Comparison of ENCODE assay signal across 17 cellular contexts in the genomic region with DNA sequence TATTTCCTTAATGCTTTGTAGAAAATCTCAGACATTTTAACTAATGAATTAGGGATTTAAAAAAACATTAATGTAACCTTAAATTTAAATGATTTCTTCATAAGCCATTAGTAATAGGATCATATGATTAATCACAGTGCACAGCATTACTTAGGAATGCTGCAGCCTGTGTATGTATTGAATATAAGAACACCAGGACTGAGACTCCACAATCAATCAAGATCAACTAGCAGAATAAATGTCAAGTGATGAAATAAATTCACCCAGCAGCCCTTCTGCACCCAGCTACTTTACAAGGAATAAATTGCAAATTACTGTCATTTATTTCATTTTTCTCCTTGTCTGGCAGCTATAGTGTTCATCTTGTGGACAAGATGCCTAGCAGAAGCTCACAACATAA. TPM values are rescaled to one million over a fixed set of nuclear protein-coding genes. Genes with fewer than 3 reads are reported as not detected.
"Had no signal": no experiment of that assay in that cellular context is flagged by ENCODE, and none has a peak within 500 bp of the region (broad histone marks: within the 10 kb centered on the region; RNA-seq: fewer than 3 reads in every experiment).

No MANE protein-coding gene starts in this region.

- H3K27ac ChIP-seq: body of pancreas, coronary artery, left lung, parathyroid adenoma, tibial artery had no signal

- H3K36me3 ChIP-seq: left lung, tibial artery had no signal

- H3K4me1 ChIP-seq: body of pancreas, left lung, parathyroid adenoma, tibial artery had no signal

- DNase-seq: activated CD4-positive, alpha-beta T cell treated with anti-CD3 and anti-CD28 coated beads, Interleukin-2, amount 10 ng/mL, durations not matched to agents 24 days and 14 days; activated CD4-positive, CD25-positive, alpha-beta regulatory T cell; activated CD8-positive, alpha-beta memory T cell treated with anti-CD3 and anti-CD28 coated beads, Interleukin-2, amount 50 U/mL, for 4 hours; activated CD8-positive, alpha-beta T cell treated with anti-CD3 and anti-CD28 coated beads, Interleukin-2, amount 10 ng/mL, durations not matched to agents 7 days and 5 days; activated effector memory CD4-positive, alpha-beta T cell treated with anti-CD3 and anti-CD28 coated beads, Interleukin-2, amount 50 U/mL, for 16 hours; activated T-cell treated with anti-CD3 and anti-CD28 coated beads, Interleukin-2, amount 50 U/mL, for 48 hours; amniotic stem cell; body of pancreas; effector CD4-positive, alpha-beta T cell; left lung; naive thymus-derived CD4-positive, alpha-beta T cell; stimulated activated CD4-positive, alpha-beta T cell treated with anti-CD3 and anti-CD28 coated beads, Interleukin-12 subunit alpha, Interleukin-12 subunit beta, amount 100 ng/mL, for 4 hours; tibial artery had no signal

- ATAC-seq: activated CD8-positive, alpha-beta T cell treated with anti-CD3 and anti-CD28 coated beads, Interleukin-2, amount 10 ng/mL, durations not matched to agents 7 days and 5 days; activated naive CD4-positive, alpha-beta T cell treated with anti-CD3 and anti-CD28 coated beads, Interleukin-2, amount 50 U/mL, for 72 hours; body of pancreas; left lung; naive thymus-derived CD4-positive, alpha-beta T cell; stimulated activated effector memory CD8-positive, alpha-beta T cell treated with anti-CD3 and anti-CD28 coated beads, Interleukin-12 subunit alpha, Interleukin-12 subunit beta, amount 100 ng/mL, for 72 hours had no signal

- H3K27me3 ChIP-seq: body of pancreas, left lung, tibial artery had no signal

- H3K4me3 ChIP-seq: body of pancreas, coronary artery, left lung, tibial artery had no signal

RNA-seq across cellular contexts. Expression of a gene that starts 46.5 kb away (rescaled TPM):
- total RNA-seq: body of pancreas had no signal
- polyA plus RNA-seq: naive thymus-derived CD4-positive, alpha-beta T cell had no signal
